1 cellular context compared by ENCODE assay signal in the genomic region with DNA sequence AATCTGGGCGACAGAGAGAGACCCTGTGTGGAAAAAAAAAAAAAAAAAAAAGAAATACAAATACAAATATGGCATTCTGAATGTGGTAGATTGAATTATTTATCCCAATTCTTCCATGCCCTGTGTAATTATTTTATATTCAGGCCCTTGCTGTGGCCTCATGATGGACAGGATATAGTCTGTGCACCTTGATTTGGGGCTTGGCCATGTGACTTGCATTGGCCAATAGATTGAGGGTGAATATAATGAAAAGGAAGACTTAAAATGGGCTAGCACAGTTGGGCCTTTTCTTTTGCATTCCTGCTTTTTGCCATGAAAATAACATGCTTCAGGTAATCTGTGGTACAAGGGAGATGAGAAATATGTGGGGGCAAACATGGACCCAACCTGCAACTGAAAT.
TF ChIP-seq lines count a peak whose summit lies in the region.

No MANE protein-coding gene starts in this region.

TF ChIP-seq in HepG2, 621 proteins besides CTCF, POLR2A, EP300 and RAD21 (continued from another document):
- TF ChIP-seq USF2 (IDR thresholded peaks at IDR 0.05; ENCODE audit: low read depth, low read length), result no peak
- peak; percentile 30; the same call in 1 of the 2 replicates for TF ChIP-seq USF2 (CRISPR knock-in tag; IDR thresholded peaks at IDR 0.05; ENCODE audit: borderline replicate concordance)
- no peak for TF ChIP-seq ZFP91 (CRISPR knock-in tag; IDR thresholded peaks at IDR 0.05; ENCODE audit: borderline replicate concordance)
TF ChIP-seq in HepG2: peak in this region for 2.
